ENCODE assay signal across 1 cellular context in genomic region chr19:9321756-9322155, GRCh38. TPM values are rescaled to one million over a fixed set of nuclear protein-coding genes. Genes with fewer than 3 reads are reported as not detected.
"Had no signal": no experiment of that assay in that cellular context is flagged by ENCODE, and none has a peak within 500 bp of the region (broad histone marks: within the 10 kb centered on the region; RNA-seq: fewer than 3 reads in every experiment).

No MANE protein-coding gene starts in this region.

RNA-seq across cellular contexts. Expression of gene ZNF177, which starts 41.1 kb away (rescaled TPM):
- total RNA-seq: activated CD4-positive, alpha-beta T cell treated with anti-CD3 and anti-CD28 coated beads, Interleukin-2, amount 10 ng/mL, durations not matched to agents 24 days and 14 days had no signal
